ENCODE assay signal across 22 cellular contexts in the genomic region with DNA sequence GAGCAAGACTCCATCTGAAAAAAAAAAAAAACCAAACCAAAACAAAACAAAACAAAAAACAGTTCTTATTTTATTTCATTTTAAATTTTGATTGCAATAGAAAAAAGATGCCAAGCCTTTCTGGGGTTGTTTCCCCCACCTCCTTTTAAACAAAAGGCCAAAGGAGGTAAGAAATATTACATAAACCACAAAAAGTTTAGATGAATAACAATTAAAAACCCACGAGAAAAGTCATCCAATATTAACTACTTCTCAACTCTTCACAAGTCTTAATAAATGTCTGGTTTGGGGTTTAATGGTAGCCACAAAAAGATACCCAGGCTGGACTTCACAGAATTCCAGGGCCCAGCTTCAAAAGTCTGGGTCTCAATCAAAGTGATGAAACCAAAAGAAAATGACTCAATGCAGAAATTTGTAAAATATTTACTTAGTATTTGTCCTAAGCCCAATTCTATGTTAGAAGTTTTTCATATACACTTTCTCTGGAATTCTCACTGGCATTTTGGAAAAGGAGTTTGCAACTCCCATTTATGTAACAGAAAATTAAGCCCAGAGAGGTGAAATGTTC. TPM values are rescaled to one million over a fixed set of nuclear protein-coding genes. Genes with fewer than 3 reads are reported as not detected.
DNase-seq lines count a peak whose midpoint lies in the region; ATAC-seq and TF ChIP-seq lines count a peak whose summit lies in the region.
"Had no signal": no experiment of that assay in that cellular context is flagged by ENCODE, and none has a peak within 500 bp of the region (broad histone marks: within the 10 kb centered on the region; RNA-seq: fewer than 3 reads in every experiment).

No MANE protein-coding gene starts in this region.

- H3K36me3 ChIP-seq in sigmoid colon, result peaks cover 7 to 64% (median 23%) of the 10 kb centered on the region in 4 donors

- H3K27ac Mint-ChIP-seq in effector memory CD8-positive, alpha-beta T cell, result no peak overlapping the region
- H3K27ac Mint-ChIP-seq in activated CD4-positive, alpha-beta memory T cell treated with anti-CD3 and anti-CD28 coated beads for 36 hours, result no peak overlapping the region

- no peak for ATAC-seq in effector memory CD8-positive, alpha-beta T cell (replicated peaks)
- no peak for ATAC-seq in activated T-cell treated with anti-CD3 and anti-CD28 coated beads, Interleukin-2, amount 50 U/mL, for 4 hours
- ATAC-seq: activated CD4-positive, CD25-positive, alpha-beta regulatory T cell treated with anti-CD3 and anti-CD28 coated beads, Interleukin-2, amount 50 U/mL, for 24 hours; gastrocnemius medialis; HepG2; natural killer cell; stimulated activated naive CD8-positive, alpha-beta T cell treated with anti-CD3 and anti-CD28 coated beads, Interleukin-15, Interleukin-2, amounts not matched to agents 100 U/mL and 50 U/mL, for 24 hours had no signal

- WGBS in sigmoid colon, 2 donors, result 30 to 37% methylated on average over 1 of the region's 1 CpG

- H3K27me3 Mint-ChIP-seq in effector memory CD8-positive, alpha-beta T cell, result no peaks in the 10 kb centered on the region
- H3K27me3 Mint-ChIP-seq in activated T-cell treated with anti-CD3 and anti-CD28 coated beads, Interleukin-2, amount 50 U/mL, for 4 hours (ENCODE audit: low read depth), result no peaks in the 10 kb centered on the region
- H3K27me3 Mint-ChIP-seq in activated CD4-positive, alpha-beta memory T cell treated with anti-CD3 and anti-CD28 coated beads for 36 hours, result no peaks in the 10 kb centered on the region
- H3K27me3 Mint-ChIP-seq: brain had no signal

- H3K36me3 Mint-ChIP-seq in effector memory CD8-positive, alpha-beta T cell (ENCODE audit: insufficient read depth), result peaks cover 83% of the 10 kb centered on the region
- peaks cover 50% of the 10 kb centered on the region for H3K36me3 Mint-ChIP-seq in activated T-cell treated with anti-CD3 and anti-CD28 coated beads, Interleukin-2, amount 50 U/mL, for 4 hours (ENCODE audit: insufficient read depth)
- H3K36me3 Mint-ChIP-seq in activated CD4-positive, alpha-beta memory T cell treated with anti-CD3 and anti-CD28 coated beads for 36 hours, result peaks cover 51% of the 10 kb centered on the region

- H3K4me3 Mint-ChIP-seq in effector memory CD8-positive, alpha-beta T cell, result no peak overlapping the region
- H3K4me3 Mint-ChIP-seq in activated T-cell treated with anti-CD3 and anti-CD28 coated beads, Interleukin-2, amount 50 U/mL, for 4 hours, result no peak overlapping the region
- H3K4me3 Mint-ChIP-seq in activated CD4-positive, alpha-beta memory T cell treated with anti-CD3 and anti-CD28 coated beads for 36 hours, result no peak overlapping the region
- H3K4me3 Mint-ChIP-seq: brain, H9, natural killer cell had no signal

- no peaks in the 10 kb centered on the region for H3K27me3 ChIP-seq in sigmoid colon
- H3K27me3 ChIP-seq: gastrocnemius medialis, thyroid gland had no signal

- no peaks in the 10 kb centered on the region for H3K9me3 Mint-ChIP-seq in effector memory CD8-positive, alpha-beta T cell
- H3K9me3 Mint-ChIP-seq in activated T-cell treated with anti-CD3 and anti-CD28 coated beads, Interleukin-2, amount 50 U/mL, for 4 hours, result no peaks in the 10 kb centered on the region
- H3K9me3 Mint-ChIP-seq in activated CD4-positive, alpha-beta memory T cell treated with anti-CD3 and anti-CD28 coated beads for 36 hours, result no peaks in the 10 kb centered on the region
- H3K9me3 Mint-ChIP-seq: brain, H9, natural killer cell had no signal

- CTCF ChIA-PET in activated CD4-positive, alpha-beta memory T cell treated with anti-CD3 and anti-CD28 coated beads for 36 hours (lab: Charles Lee), result no interaction called here

- intact Hi-C loops in sigmoid colon (cut with DNase I), result no loop called here
- intact Hi-C loops in activated CD4-positive, alpha-beta memory T cell treated with anti-CD3 and anti-CD28 coated beads for 36 hours (cut with micrococcal nuclease), result no loop called here

- H3K4me1 ChIP-seq in sigmoid colon, result peaks cover 0 to 7% (median 0%) of the 10 kb centered on the region in 4 donors

- H3K9me3 ChIP-seq in sigmoid colon, result no peaks in the 10 kb centered on the region
- H3K9me3 ChIP-seq: gastrocnemius medialis, thyroid gland had no signal

- H3K4me3 ChIP-seq in cardiac fibroblast (replicated peaks in 1 of 2; ENCODE audit: low read depth in 2 of 2, low read length in 2 of 2), result no peak overlapping the region
- no peak overlapping the region for H3K4me3 ChIP-seq in sigmoid colon
- H3K4me3 ChIP-seq: gastrocnemius medialis, thyroid gland had no signal

- peak; percentile 74 for DNase-seq in AG20443 (ENCODE audit: low spot score)
- DNase-seq in M059J (ENCODE audit: low read depth), result peak; percentile 47
- DNase-seq in cardiac fibroblast (ENCODE audit: low read depth in 2 of 2), result peak; percentile 37 to 54
- DNase-seq in kidney glomerular epithelial cell (lab: John Stamatoyannopoulos, UW), result peak; percentile 25
- no peak for DNase-seq in sigmoid colon
- no peak for DNase-seq in effector memory CD8-positive, alpha-beta T cell
- DNase-seq in activated T-cell treated with anti-CD3 and anti-CD28 coated beads, Interleukin-2, amount 50 U/mL, for 4 hours, result no peak
- no peak for DNase-seq in activated CD4-positive, alpha-beta memory T cell treated with anti-CD3 and anti-CD28 coated beads for 36 hours
- DNase-seq: activated naive CD4-positive, alpha-beta T cell treated with anti-CD3 and anti-CD28 coated beads, Interleukin-2, amount 50 U/mL, for 16 hours; activated T-cell treated with anti-CD3 and anti-CD28 coated beads, Interleukin-2, amount 50 U/mL, for 48 hours; cortex of kidney; gastrocnemius medialis; H9; natural killer cell; NCI-H1436 treated with DMSO at 0.1 percent for 48 hours; NCI-H524 treated with DMSO at 0.1 percent for 48 hours; posterior cingulate gyrus; stimulated activated naive CD8-positive, alpha-beta T cell treated with anti-CD3 and anti-CD28 coated beads, Interleukin-15, Interleukin-2, amounts not matched to agents 100 U/mL and 50 U/mL, for 24 hours; thyroid gland had no signal

- TF ChIP-seq CTCF in cardiac fibroblast (IDR thresholded peaks at IDR 0.05; ENCODE audit: low read depth, low read length) (no peak), sigmoid colon (IDR thresholded peaks at IDR 0.05) (no peak)

- TF ChIP-seq POLR2A in sigmoid colon (IDR thresholded peaks at IDR 0.05), result no peak

- POLR2A ChIA-PET in activated CD4-positive, alpha-beta memory T cell treated with anti-CD3 and anti-CD28 coated beads for 36 hours (lab: Charles Lee), result no interaction called here

- TF ChIP-seq EP300 in sigmoid colon (IDR thresholded peaks at IDR 0.05), result no peak

- H3K4me1 Mint-ChIP-seq in effector memory CD8-positive, alpha-beta T cell (ENCODE audit: low read depth in 2 of 2), result peaks cover 6 to 24% of the 10 kb centered on the region in 2 donors
- H3K4me1 Mint-ChIP-seq in activated T-cell treated with anti-CD3 and anti-CD28 coated beads, Interleukin-2, amount 50 U/mL, for 4 hours (ENCODE audit: low read depth), result peaks cover 21% of the 10 kb centered on the region
- peaks cover 23% of the 10 kb centered on the region for H3K4me1 Mint-ChIP-seq in activated CD4-positive, alpha-beta memory T cell treated with anti-CD3 and anti-CD28 coated beads for 36 hours (ENCODE audit: low read depth)
- H3K4me1 Mint-ChIP-seq: H9 had no signal

- H3K27ac ChIP-seq in sigmoid colon, result peak overlapping the region in 1 of 4 donors; percentile 7
- H3K27ac ChIP-seq: gastrocnemius medialis, thyroid gland had no signal

RNA-seq across cellular contexts. Expression of a gene that starts 47.0 kb away (rescaled TPM):
- 17.1 and 49.2 TPM in 2 replicates for total RNA-seq in M059J (2014; rRNA removed; shearing (Covaris generic))
- total RNA-seq in sigmoid colon, result 10 to 100 TPM; 29.9 to 91.1 (median 50.7) TPM
- 10 to 100 TPM in 1 of 3 donors, 1 to 10 TPM in 2; 2.4 to 29.8 (median 6.5) TPM for polyA plus RNA-seq in sigmoid colon
- 1 to 10 TPM in 1 of 3 donors, under 1 TPM in 2; 0.55 to 1.0 (median 0.68) TPM for total RNA-seq in activated T-cell treated with anti-CD3 and anti-CD28 coated beads, Interleukin-2, amount 50 U/mL, for 4 hours
- under 1 TPM; 0.12 to 0.17 TPM for total RNA-seq in activated CD4-positive, alpha-beta memory T cell treated with anti-CD3 and anti-CD28 coated beads for 36 hours

Comparison
In these comparisons a context has a peak if more than half of its experiments do, and no peak if none do; other contexts are left out.
1. DNase-seq: peak in AG20443 (single experiment), M059J (single experiment), cardiac fibroblast (2 of 2) and kidney glomerular epithelial cell (single experiment); none in sigmoid colon (single experiment), effector memory CD8-positive, alpha-beta T cell (0 of 3), activated T-cell treated with anti-CD3 and anti-CD28 coated beads, Interleukin-2, amount 50 U/mL, for 4 hours (single experiment) and activated CD4-positive, alpha-beta memory T cell treated with anti-CD3 and anti-CD28 coated beads for 36 hours (single experiment).